In genomic region chr4:14742054-14742453, GRCh38 we compare ENCODE assay signal across 16 cellular contexts.
"Had no signal": no experiment of that assay in that cellular context is flagged by ENCODE, and none has a peak within 500 bp of the region (broad histone marks: within the 10 kb centered on the region; RNA-seq: fewer than 3 reads in every experiment).

No MANE protein-coding gene starts in this region.

- H3K9me3 ChIP-seq: mucosa of descending colon, right lobe of liver, thoracic aorta, tibial nerve, upper lobe of left lung, vagina had no signal

- H3K4me3 ChIP-seq: dorsolateral prefrontal cortex, mucosa of descending colon, neural progenitor cell, right lobe of liver, thoracic aorta, tibial nerve, upper lobe of left lung, vagina had no signal

- ATAC-seq: mucosa of descending colon; naive thymus-derived CD4-positive, alpha-beta T cell; right lobe of liver; stimulated activated naive B cell treated with anti-CD40 and anti-IgM and Interleukin-4, amounts not matched to agents 10 μg/mL and 1 μg/mL and 100 μg/mL, for 72 hours had no signal

- DNase-seq: dorsolateral prefrontal cortex; effector CD4-positive, alpha-beta T cell; mesenchymal stem cell; mucosa of descending colon; naive thymus-derived CD4-positive, alpha-beta T cell; right lobe of liver; small intestine; stimulated activated CD4-positive, alpha-beta T cell treated with anti-CD3 and anti-CD28 coated beads, Interleukin-15, amount 100 ng/mL, for 24 hours; stimulated activated CD4-positive, alpha-beta T cell treated with anti-CD3 and anti-CD28 coated beads, Interleukin-2, amount 100 ng/mL, for 48 hours; stimulated activated naive B cell treated with anti-CD40 and anti-IgM and Interleukin-4, amounts not matched to agents 10 μg/mL and 1 μg/mL and 100 μg/mL, for 72 hours; upper lobe of left lung had no signal

- H3K27me3 ChIP-seq: neural progenitor cell, right lobe of liver, tibial nerve, upper lobe of left lung, vagina had no signal

- H3K27ac ChIP-seq: dorsolateral prefrontal cortex, neural progenitor cell, parathyroid adenoma, right lobe of liver, thoracic aorta, tibial nerve, upper lobe of left lung, vagina had no signal

- H3K4me1 ChIP-seq: neural progenitor cell, parathyroid adenoma, right lobe of liver, tibial nerve, upper lobe of left lung, vagina had no signal

- H3K36me3 ChIP-seq: neural progenitor cell, right lobe of liver, thoracic aorta, tibial nerve, upper lobe of left lung, vagina had no signal
